17 cellular contexts compared by ENCODE assay signal in genomic region chr1:150126811-150127210, GRCh38. TPM values are rescaled to one million over a fixed set of nuclear protein-coding genes. Genes with fewer than 3 reads are reported as not detected.
DNase-seq lines count a peak whose midpoint lies in the region; ATAC-seq lines count a peak whose summit lies in the region.
"Had no signal": no experiment of that assay in that cellular context is flagged by ENCODE, and none has a peak within 500 bp of the region (broad histone marks: within the 10 kb centered on the region; RNA-seq: fewer than 3 reads in every experiment).

No MANE protein-coding gene starts in this region.

- 73 to 75% methylated on average over 2 of the region's 2 CpGs for WGBS in GM23248 (ENCODE audit: low coverage in 1 of 2, low lambda C conversion rate in 2 of 2, missing lambda C conversion rate in 2 of 2), 2 experiments

- no peak overlapping the region for H3K27ac ChIP-seq in GM23248
- H3K27ac ChIP-seq: BLaER1, C4-2B had no signal

- DNase-seq in EL: peak; percentile 9
- DNase-seq in GM23248: peak; percentile 15
- DNase-seq in M059J (ENCODE audit: low read depth): peak; percentile 58
- DNase-seq in renal cortical epithelial cell (ENCODE audit: low read depth): peak; percentile 4
- DNase-seq in cardiac septum (ENCODE audit: low spot score): no peak
- DNase-seq: Caco-2; CD4-positive, CD25-positive, alpha-beta regulatory T cell; CD8-positive, alpha-beta T cell; DMS153; DND-41; GF-D8; H7; HCEC 1CT had no signal

- no peaks in the 10 kb centered on the region for H4K20me1 ChIP-seq in GM23248 (ENCODE audit: insufficient read depth)
- H4K20me1 ChIP-seq: BLaER1 had no signal

- H3K36me3 ChIP-seq in GM23248 (ENCODE audit: low read depth): no peaks in the 10 kb centered on the region
- H3K36me3 ChIP-seq: BLaER1 had no signal

- peaks cover 7% of the 10 kb centered on the region for H3K4me1 ChIP-seq in GM23248 (ENCODE audit: insufficient read depth)
- H3K4me1 ChIP-seq: BLaER1, Caco-2 had no signal

- in situ Hi-C loops in GM23248 (cut with MboI): no loop called here

- H3K4me3 ChIP-seq in GM23248: no peak overlapping the region
- H3K4me3 ChIP-seq: BLaER1 had no signal

- no peak overlapping the region for H3K4me2 ChIP-seq in GM23248 (ENCODE audit: unreplicated experiment)
- H3K4me2 ChIP-seq: BLaER1 had no signal

- no peaks in the 10 kb centered on the region for H3K27me3 ChIP-seq in GM23248 (replicated peaks; ENCODE audit: insufficient read depth)
- H3K27me3 ChIP-seq: BLaER1 had no signal

- no peak overlapping the region for H3K9ac ChIP-seq in GM23248
- H3K9ac ChIP-seq: BLaER1 had no signal

- intact Hi-C loops in cardiac septum (cut with DNase I): no loop called here

- no peaks in the 10 kb centered on the region for H3K9me3 ChIP-seq in GM23248 (ENCODE audit: low read depth)
- H3K9me3 ChIP-seq: BLaER1, Caco-2 had no signal

- no peaks in the 10 kb centered on the region for H3F3A ChIP-seq in GM23248 (ENCODE audit: insufficient read depth)

- H3K9me2 ChIP-seq in GM23248 (ENCODE audit: insufficient read depth): no peaks in the 10 kb centered on the region

- no peaks in the 10 kb centered on the region for H3K79me2 ChIP-seq in GM23248 (ENCODE audit: insufficient read depth)

- ATAC-seq in GM19463 (IDR thresholded peaks at IDR 0.05; ENCODE audit: unreplicated experiment) (no peak), HG02852 (IDR thresholded peaks at IDR 0.05; ENCODE audit: unreplicated experiment) (no peak)
- ATAC-seq: CD8-positive, alpha-beta T cell had no signal

- H2AFZ ChIP-seq in GM23248: no peak overlapping the region

RNA-seq across cellular contexts. Expression of gene PLEKHO1, which starts 22.9 kb away (rescaled TPM):
- total RNA-seq in GM23248 (2014; rRNA removed; shearing (Covaris generic)): 24.8 and 26.9 TPM in 2 replicates
- 30.7 and 34.8 TPM in 2 replicates for polyA plus RNA-seq in GM23248 (2016; fragmentation: Nextera tagmentation; extraction: Ambion mirVana)
- total RNA-seq in M059J (2014; rRNA removed; shearing (Covaris generic)): 34.9 and 46.8 TPM in 2 replicates
- total RNA-seq in renal cortical epithelial cell (10.0 and 26.7 TPM in 2 replicates), cardiac septum (88.8 TPM)

RNA-seq across cellular contexts. Expression of gene VPS45, which starts 59.2 kb away (rescaled TPM):
- total RNA-seq in GM23248 (2014; rRNA removed; shearing (Covaris generic)): 42.0 and 49.2 TPM in 2 replicates
- 38.9 and 41.7 TPM in 2 replicates for polyA plus RNA-seq in GM23248 (2016; fragmentation: Nextera tagmentation; extraction: Ambion mirVana)
- 57.5 and 78.3 TPM in 2 replicates for total RNA-seq in M059J (2014; rRNA removed; shearing (Covaris generic))
- total RNA-seq in renal cortical epithelial cell: 35.4 and 46.3 TPM in 2 replicates
- total RNA-seq in cardiac septum: 71.6 TPM
